8 cellular contexts compared by ENCODE assay signal in the genomic region with DNA sequence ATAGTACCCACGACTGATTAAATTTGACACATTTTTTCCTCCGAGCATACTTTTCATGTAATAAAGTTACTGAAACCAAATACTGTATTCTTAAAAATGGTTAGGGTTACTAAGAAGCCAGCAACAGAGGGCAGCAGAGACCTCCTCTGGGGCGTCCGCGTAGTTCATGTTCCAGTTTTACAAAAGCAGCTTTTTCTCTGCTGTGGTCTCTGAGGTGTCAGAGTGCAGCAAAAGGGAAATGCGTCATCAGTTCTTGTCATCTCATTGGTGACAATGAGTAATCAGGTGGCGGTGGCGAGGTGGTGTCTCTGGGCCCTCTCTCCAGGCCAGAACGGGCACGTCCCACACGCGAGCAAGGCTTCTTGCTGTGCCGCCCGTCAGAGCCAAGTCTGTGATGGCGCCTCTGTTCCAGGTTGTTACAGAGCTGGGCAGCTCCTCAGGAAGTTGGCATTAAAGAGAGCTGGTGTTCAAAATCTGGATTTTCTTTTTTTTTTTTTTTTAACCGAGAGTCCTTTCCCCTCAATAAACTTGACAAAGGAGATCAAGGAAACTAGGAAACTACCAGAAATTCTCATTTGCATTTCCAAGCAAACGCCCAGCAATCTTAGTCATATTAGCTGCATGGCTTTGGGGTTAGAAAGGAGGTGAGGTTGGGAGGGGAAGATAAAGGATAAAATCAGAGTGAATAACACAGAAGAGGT.
A peak's percentile ranks its signal among the peaks of the same experiment; 100 is the strongest.
DNase-seq lines count a peak whose midpoint lies in the region; ATAC-seq and TF ChIP-seq lines count a peak whose summit lies in the region.

No MANE protein-coding gene starts in this region.

- BruUV-seq in PC-9 (replicated peaks; lab: Mats Ljungman, UMichigan) = TSS peak; percentile 100

- intact Hi-C loops in PC-9 (cut with micrococcal nuclease; ENCODE audit: unreplicated experiment) (loop anchor here (1.0 to 5.0 kb wide), 10 partner anchors 22 to 520 kb away; a partner anchor contains a TSS), esophagus squamous epithelium (cut with DNase I) (no loop called here)

- TF ChIP-seq CTCF in PC-9 (conservative IDR thresholded peaks at IDR 0.05) (peak; percentile 94), esophagus squamous epithelium (IDR thresholded peaks at IDR 0.05) (peak; percentile 75 to 87 (median 84))

- H3K36me3 ChIP-seq in PC-9 (ENCODE audit: low read depth) = no peaks in the 10 kb centered on the region
- H3K36me3 ChIP-seq in esophagus squamous epithelium = no peaks in the 10 kb centered on the region
- no peaks in the 10 kb centered on the region for H3K36me3 ChIP-seq in muscle layer of duodenum (ENCODE audit: control insufficient read depth in 1 of 2, insufficient read depth in 2 of 2, low read length in 2 of 2)

- CTCF ChIA-PET in PC-9 (lab: Charles Lee) = interaction anchor here (0.5 to 1.0 kb wide), 8 partner anchors 22 to 761 kb away, joined by 3 to 7 read pairs (median 3); no protein-coding TSS in a partner anchor

- H3K9me3 ChIP-seq in PC-9 (ENCODE audit: insufficient read depth, low read depth) = no peaks in the 10 kb centered on the region
- H3K9me3 ChIP-seq in esophagus squamous epithelium = no peaks in the 10 kb centered on the region
- H3K9me3 ChIP-seq in muscle layer of duodenum (ENCODE audit: control insufficient read depth in 1 of 2, low read length in 2 of 2) = no peaks in the 10 kb centered on the region

- ATAC-seq in GM21717 (IDR thresholded peaks at IDR 0.05; ENCODE audit: unreplicated experiment) = peak; percentile 100

- peak overlapping the region; percentile 77 for H3K4me2 ChIP-seq in PC-9

- H3K4me1 ChIP-seq in PC-9 (replicated peaks; ENCODE audit: insufficient read depth) (peaks cover 14% of the 10 kb centered on the region), esophagus squamous epithelium (peaks cover 4 to 15% (median 4%) of the 10 kb centered on the region in 3 donors), muscle layer of duodenum (ENCODE audit: control insufficient read depth in 1 of 2, insufficient read depth in 2 of 2, low read length in 2 of 2) (no peaks in the 10 kb centered on the region)

- peak overlapping the region; percentile 88 for H3K27ac ChIP-seq in PC-9
- peak overlapping the region; percentile 69 to 87 (median 79) for H3K27ac ChIP-seq in esophagus squamous epithelium
- peak overlapping the region; percentile 73 for H3K27ac ChIP-seq in muscle layer of duodenum (ENCODE audit: low read length)

- peak in 1 of 4 donors; percentile 89 for TF ChIP-seq POLR2A in esophagus squamous epithelium (IDR thresholded peaks at IDR 0.05)

- no peaks in the 10 kb centered on the region for H4K20me1 ChIP-seq in PC-9 (ENCODE audit: insufficient read depth)

- no peaks in the 10 kb centered on the region; the same call in 1 of the 2 replicates for H3K9me2 ChIP-seq in PC-9 (ENCODE audit: insufficient read depth)

- POLR2A ChIA-PET in PC-9 (lab: Charles Lee; ENCODE audit: unreplicated experiment) = interaction anchor here (0.6 to 1.2 kb wide), 9 partner anchors 33 to 154 kb away, joined by 3 to 28 read pairs (median 5); a partner anchor contains a TSS

- no peaks in the 10 kb centered on the region for H3K79me2 ChIP-seq in PC-9 (ENCODE audit: low read depth)

- no peaks in the 10 kb centered on the region for H3K27me3 ChIP-seq in PC-9 (ENCODE audit: insufficient read depth, low read depth)
- H3K27me3 ChIP-seq in esophagus squamous epithelium = no peaks in the 10 kb centered on the region
- no peaks in the 10 kb centered on the region for H3K27me3 ChIP-seq in muscle layer of duodenum (ENCODE audit: low read depth, low read length)

- DNase-seq in DMS79 (lab: John Stamatoyannopoulos, UW) (peak; percentile 88), PC-9 (peak; percentile 86 to 98), esophagus squamous epithelium (lab: John Stamatoyannopoulos, UW) (peak; percentile 76)
- DNase-seq in Jurkat, Clone E6-1 (ENCODE audit: low read depth, low spot score) = peak; percentile 98
- peak; percentile 92 to 94 for DNase-seq in activated T-cell treated with anti-CD3 and anti-CD28 coated beads, Interleukin-2, amount 50 U/mL, for 48 hours
- DNase-seq in stimulated activated CD8-positive, alpha-beta memory T cell treated with anti-CD3 and anti-CD28 coated beads, Interleukin-7, amount 100 ng/mL, for 24 hours (ENCODE audit: low read depth) = peak; percentile 77

- H3K4me3 ChIP-seq in Jurkat, Clone E6-1 (ENCODE audit: low read length) = peak overlapping the region; percentile 46
- H3K4me3 ChIP-seq in PC-9 (peak overlapping the region; percentile 43; the same call in 1 of the 2 replicates), esophagus squamous epithelium (peak overlapping the region; percentile 8 to 62 (median 43)), muscle layer of duodenum (ENCODE audit: low read depth in 1 of 2, low read length in 2 of 2) (peak overlapping the region; percentile 68 to 76)

- peak overlapping the region; percentile 76 for H2AFZ ChIP-seq in PC-9

- peaks cover 13% of the 10 kb centered on the region for H3F3A ChIP-seq in PC-9 (ENCODE audit: insufficient read depth, low read depth)

- WGBS in esophagus squamous epithelium, 2 donors = 0 to 2% methylated on average over 14 to 15 of the region's 17 CpGs

Comparison
In these comparisons a context has a peak if more than half of its experiments do, and no peak if none do; other contexts are left out.
1. Peak in every context shown above with its lines: DNase-seq, ATAC-seq, H3K4me3 ChIP-seq and H3K27ac ChIP-seq.